14 cellular contexts compared by ENCODE assay signal in the genomic region with DNA sequence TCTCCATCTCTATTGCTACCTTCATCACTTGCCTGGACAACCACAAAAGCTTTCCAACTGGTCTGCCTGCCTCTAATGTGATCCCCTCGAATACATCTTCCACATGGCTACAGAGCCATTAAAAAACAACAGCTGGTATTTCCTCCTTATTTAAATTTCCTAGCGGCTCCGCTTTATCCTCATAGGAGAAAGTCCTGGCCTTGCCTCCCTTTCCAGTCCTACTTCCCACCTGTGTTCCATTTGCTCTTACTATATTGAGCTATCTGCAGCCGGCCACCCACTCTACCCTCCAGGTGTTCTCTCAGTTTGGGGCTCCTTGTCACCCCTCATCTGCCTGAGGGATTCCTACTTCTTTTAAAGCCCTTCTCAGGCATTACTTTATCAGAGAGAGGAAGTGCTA. TPM values are rescaled to one million over a fixed set of nuclear protein-coding genes. Genes with fewer than 3 reads are reported as not detected.
DNase-seq lines count a peak whose midpoint lies in the region; ATAC-seq and TF ChIP-seq lines count a peak whose summit lies in the region.
"Had no signal": no experiment of that assay in that cellular context is flagged by ENCODE, and none has a peak within 500 bp of the region (broad histone marks: within the 10 kb centered on the region; RNA-seq: fewer than 3 reads in every experiment).

No MANE protein-coding gene starts in this region.

- H3K79me2 ChIP-seq in GM23338 (replicated peaks; ENCODE audit: insufficient read depth): no peaks in the 10 kb centered on the region

- no peak for TF ChIP-seq EP300 in esophagus muscularis mucosa (IDR thresholded peaks at IDR 0.05)

- no peaks in the 10 kb centered on the region for H3K9me3 Mint-ChIP-seq in GM23338
- peaks cover 11% of the 10 kb centered on the region for H3K9me3 Mint-ChIP-seq in osteocyte (ENCODE audit: unreplicated experiment)
- H3K9me3 Mint-ChIP-seq: CD14-positive monocyte; CD8-positive, alpha-beta T cell had no signal

- H3K4me3 Mint-ChIP-seq in GM23338: no peak overlapping the region
- no peak overlapping the region for H3K4me3 Mint-ChIP-seq in osteocyte (ENCODE audit: unreplicated experiment)
- H3K4me3 Mint-ChIP-seq: CD14-positive monocyte; CD8-positive, alpha-beta T cell had no signal

- peaks cover 18% of the 10 kb centered on the region for H3K4me1 ChIP-seq in GM23338 (ENCODE audit: insufficient read depth)
- peaks cover 0 to 11% (median 7%) of the 10 kb centered on the region in 4 donors for H3K4me1 ChIP-seq in esophagus muscularis mucosa
- H3K4me1 ChIP-seq: A549, HAP-1 had no signal

- H3K9me2 ChIP-seq in GM23338 (ENCODE audit: insufficient read depth): 0 out of 2 replicates have a peak, but pooled peaks cover 3% of the 10 kb centered on the region

- no peaks in the 10 kb centered on the region for H3K36me3 ChIP-seq in GM23338 (ENCODE audit: insufficient read depth)
- H3K36me3 ChIP-seq in esophagus muscularis mucosa: no peaks in the 10 kb centered on the region
- H3K36me3 ChIP-seq: HAP-1 had no signal

- no peaks in the 10 kb centered on the region for H3K9me3 ChIP-seq in esophagus muscularis mucosa
- H3K9me3 ChIP-seq: A549, HAP-1 had no signal

- DNase-seq in GM23338 (ENCODE audit: low spot score) (peak; percentile 16), NCI-H524 treated with DMSO at 0.1 percent for 48 hours (lab: John Stamatoyannopoulos, UW) (peak; percentile 46), esophagus muscularis mucosa (ENCODE audit: extremely low spot score) (peak; percentile 53), osteocyte (ENCODE audit: extremely low spot score, unreplicated experiment) (no peak), lower leg skin (ENCODE audit: low spot score in 2 of 2) (no peak), iPS-NIHi11 (ENCODE audit: low spot score) (no peak)
- DNase-seq: CD8-positive, alpha-beta T cell; COR-L47; DMS53; GF-D8 had no signal

- H3K4me1 Mint-ChIP-seq in GM23338 (peaks cover 22% of the 10 kb centered on the region), osteocyte (ENCODE audit: unreplicated experiment) (peaks cover 39% of the 10 kb centered on the region)

- no peak for TF ChIP-seq CTCF in GM23338 (conservative IDR thresholded peaks at IDR 0.05; ENCODE audit: low read depth in 2 of 2)
- no peak for TF ChIP-seq CTCF in esophagus muscularis mucosa (IDR thresholded peaks at IDR 0.05)
- no peak for TF ChIP-seq CTCF in osteocyte (IDR thresholded peaks at IDR 0.05)
- no peak for TF ChIP-seq CTCF in lower leg skin (IDR thresholded peaks at IDR 0.05)

- TF ChIP-seq POLR2A in esophagus muscularis mucosa (IDR thresholded peaks at IDR 0.05; ENCODE audit: low read depth) (no peak), lower leg skin (IDR thresholded peaks at IDR 0.05) (no peak)

- H3K27me3 ChIP-seq in GM23338 (ENCODE audit: insufficient read depth): no peaks in the 10 kb centered on the region
- no peaks in the 10 kb centered on the region for H3K27me3 ChIP-seq in esophagus muscularis mucosa

- intact Hi-C loops in esophagus muscularis mucosa (cut with DNase I): no loop called here
- intact Hi-C loops in lower leg skin (cut with DNase I; ENCODE audit: low total_unique reads): no loop called here

- no peak overlapping the region for H3K4me3 ChIP-seq in GM23338
- H3K4me3 ChIP-seq in esophagus muscularis mucosa: no peak overlapping the region
- no peak overlapping the region for H3K4me3 ChIP-seq in lower leg skin (ENCODE audit: low read depth, poor library complexity, severe bottlenecking)
- H3K4me3 ChIP-seq: A549, HAP-1 had no signal

- H2AFZ ChIP-seq in GM23338: no peak overlapping the region

- WGBS in esophagus muscularis mucosa: 94% methylated on average over 4 of the region's 4 CpGs
- 89 to 93% methylated on average over 4 of the region's 4 CpGs for WGBS in lower leg skin, 2 donors

- H3K27me3 Mint-ChIP-seq in GM23338 (ENCODE audit: insufficient read depth, low read depth, poor library complexity) (no peaks in the 10 kb centered on the region), osteocyte (ENCODE audit: unreplicated experiment) (no peaks in the 10 kb centered on the region)

- H3K36me3 Mint-ChIP-seq in GM23338 (ENCODE audit: low read depth) (no peaks in the 10 kb centered on the region), osteocyte (ENCODE audit: unreplicated experiment) (no peaks in the 10 kb centered on the region)
- H3K36me3 Mint-ChIP-seq: CD8-positive, alpha-beta T cell had no signal

- H3K27ac ChIP-seq in GM23338 (ENCODE audit: low read depth) (no peak overlapping the region; the same call in 1 of the 2 replicates), esophagus muscularis mucosa (replicated peaks in 1 of 4) (no peak overlapping the region)
- H3K27ac ChIP-seq: A549 had no signal

- H3F3A ChIP-seq in GM23338 (replicated peaks; ENCODE audit: low read depth): no peaks in the 10 kb centered on the region

- H4K20me1 ChIP-seq in GM23338 (replicated peaks; ENCODE audit: insufficient read depth): no peaks in the 10 kb centered on the region

- H3K4me2 ChIP-seq in GM23338: peak overlapping the region; percentile 68
- H3K4me2 ChIP-seq: A549 had no signal

- H3K27ac Mint-ChIP-seq in GM23338: no peak overlapping the region
- H3K27ac Mint-ChIP-seq in osteocyte (ENCODE audit: unreplicated experiment): peak overlapping the region; percentile 79
- H3K27ac Mint-ChIP-seq: CD8-positive, alpha-beta T cell had no signal

- ATAC-seq in GM23338: no peak
- no peak for ATAC-seq in GM18873 (IDR thresholded peaks at IDR 0.05; ENCODE audit: low FRiP score, unreplicated experiment)
- ATAC-seq: CD8-positive, alpha-beta T cell had no signal

TF ChIP-seq in GM23338, 12 proteins besides CTCF, POLR2A, EP300 and RAD21 (continues in another document):
- no peak for TF ChIP-seq EZH2phosphoT487 (IDR thresholded peaks at IDR 0.05; ENCODE audit: unreplicated experiment)
- TF ChIP-seq NANOG (IDR thresholded peaks at IDR 0.05; ENCODE audit: borderline replicate concordance): no peak
- TF ChIP-seq JUNB (IDR thresholded peaks at IDR 0.05; ENCODE audit: unreplicated experiment): no peak
- TF ChIP-seq ZNF114 (CRISPR knock-in tag; IDR thresholded peaks at IDR 0.05): no peak
- TF ChIP-seq, protein P1, sequence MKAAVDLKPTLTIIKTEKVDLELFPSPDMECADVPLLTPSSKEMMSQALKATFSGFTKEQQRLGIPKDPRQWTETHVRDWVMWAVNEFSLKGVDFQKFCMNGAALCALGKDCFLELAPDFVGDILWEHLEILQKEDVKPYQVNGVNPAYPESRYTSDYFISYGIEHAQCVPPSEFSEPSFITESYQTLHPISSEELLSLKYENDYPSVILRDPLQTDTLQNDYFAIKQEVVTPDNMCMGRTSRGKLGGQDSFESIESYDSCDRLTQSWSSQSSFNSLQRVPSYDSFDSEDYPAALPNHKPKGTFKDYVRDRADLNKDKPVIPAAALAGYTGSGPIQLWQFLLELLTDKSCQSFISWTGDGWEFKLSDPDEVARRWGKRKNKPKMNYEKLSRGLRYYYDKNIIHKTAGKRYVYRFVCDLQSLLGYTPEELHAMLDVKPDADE (IDR thresholded peaks at IDR 0.05): no peak
- no peak for TF ChIP-seq CREB1 (CRISPR knock-in tag; IDR thresholded peaks at IDR 0.05; ENCODE audit: low read depth)

RNA-seq across cellular contexts. Expression of gene TSPAN3, which starts 49.7 kb away (rescaled TPM):
- total RNA-seq in GM23338 (2014; rRNA removed; shearing (Covaris generic)): 135 and 159 TPM in 2 replicates
- polyA plus RNA-seq in GM23338 (2016; fragmentation: Nextera tagmentation; extraction: Ambion mirVana): 72.2 and 72.5 TPM in 2 replicates
- total RNA-seq in esophagus muscularis mucosa: 100 to 1,000 TPM in 3 of 4 donors, 10 to 100 TPM in 1; 92.2 to 165 (median 131) TPM
- total RNA-seq in osteocyte: 262 and 296 TPM in 2 replicates
- total RNA-seq in lower leg skin: 10 to 100 TPM; 82.7 to 92.6 (median 88.2) TPM

Comparison
In these comparisons a context has a peak if more than half of its experiments do, and no peak if none do; other contexts are left out.
1. DNase-seq: peak in GM23338 (single experiment), NCI-H524 treated with DMSO at 0.1 percent for 48 hours (single experiment) and esophagus muscularis mucosa (single experiment); none in osteocyte (single experiment), lower leg skin (0 of 2) and iPS-NIHi11 (single experiment).